In the genomic region with DNA sequence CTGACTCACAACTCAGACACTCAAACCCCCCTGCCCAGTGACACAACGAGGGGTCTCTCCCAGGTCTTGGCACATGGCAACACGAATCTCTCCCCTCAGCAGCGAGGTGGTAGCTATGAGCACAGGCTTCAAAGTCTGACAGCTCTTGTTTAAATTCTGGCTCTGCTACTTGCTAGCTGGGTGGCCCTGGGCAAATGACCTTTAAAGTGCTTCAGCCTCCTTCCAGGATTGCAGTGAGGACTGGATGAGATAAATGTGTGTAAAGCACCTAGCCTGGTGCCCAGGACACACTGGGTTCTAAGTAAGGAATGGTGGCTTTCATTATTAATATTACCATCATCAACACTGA, we compare ENCODE assay signal across 17 cellular contexts. TPM values are rescaled to one million over a fixed set of nuclear protein-coding genes. Genes with fewer than 3 reads are reported as not detected.
DNase-seq lines count a peak whose midpoint lies in the region; FAIRE-seq and TF ChIP-seq lines count a peak whose summit lies in the region.
"Had no signal": no experiment of that assay in that cellular context is flagged by ENCODE, and none has a peak within 500 bp of the region (broad histone marks: within the 10 kb centered on the region; RNA-seq: fewer than 3 reads in every experiment).

No MANE protein-coding gene starts in this region.

- H3K4me3 Mint-ChIP-seq in astrocyte (ENCODE audit: unreplicated experiment): peak overlapping the region; percentile 40
- no peak overlapping the region for H3K4me3 Mint-ChIP-seq in H9
- H3K4me3 Mint-ChIP-seq: memory B cell had no signal

- no peak overlapping the region for H3K4me3 ChIP-seq in astrocyte (ENCODE audit: insufficient read depth, low read depth, low read length)
- H3K4me3 ChIP-seq in hepatocyte: no peak overlapping the region
- no peak overlapping the region for H3K4me3 ChIP-seq in skin epidermis
- H3K4me3 ChIP-seq: GM12878, ovary had no signal

- peak overlapping the region; percentile 71 for H3K9ac ChIP-seq in astrocyte (ENCODE audit: low read length)
- H3K9ac ChIP-seq in H9 (ENCODE audit: extremely low read depth, insufficient read length, low read length): no peak overlapping the region

- H3K27me3 Mint-ChIP-seq in astrocyte (ENCODE audit: low read depth, unreplicated experiment) (no peaks in the 10 kb centered on the region), H9 (ENCODE audit: low read depth) (no peaks in the 10 kb centered on the region)
- H3K27me3 Mint-ChIP-seq: memory B cell had no signal

- H4K91ac ChIP-seq in H9 (ENCODE audit: insufficient read length, low read depth, low read length): no peak overlapping the region

- H3K56ac ChIP-seq in H9 (ENCODE audit: insufficient read length, low read depth, low read length): no peak overlapping the region

- no peak overlapping the region for H4K8ac ChIP-seq in H9 (replicated peaks; ENCODE audit: insufficient read length, low read depth, low read length)

- H3K79me1 ChIP-seq in H9 (ENCODE audit: insufficient read depth, low read depth, low read length, poor library complexity, severe bottlenecking): no peaks in the 10 kb centered on the region

- no peaks in the 10 kb centered on the region for H3K9me3 ChIP-seq in astrocyte (ENCODE audit: insufficient read depth, low read depth, low read length)
- no peaks in the 10 kb centered on the region for H3K9me3 ChIP-seq in hepatocyte (ENCODE audit: low read depth)
- H3K9me3 ChIP-seq in H9 (ENCODE audit: control insufficient read depth, low read depth, low read length): no peaks in the 10 kb centered on the region
- H3K9me3 ChIP-seq: ovary had no signal

- H2AK5ac ChIP-seq in H9 (ENCODE audit: insufficient read length, low read length): no peak overlapping the region

- TF ChIP-seq CTCF in astrocyte (IDR thresholded peaks at IDR 0.05; ENCODE audit: insufficient read depth, low read depth, low read length) (no peak), hepatocyte (IDR thresholded peaks at IDR 0.05; ENCODE audit: poor library complexity) (no peak), H9 (conservative IDR thresholded peaks at IDR 0.05) (no peak)

- no peaks in the 10 kb centered on the region for H3K23me2 ChIP-seq in H9 (ENCODE audit: insufficient read length, low read depth, low read length, poor library complexity, severe bottlenecking)

- H3K27ac ChIP-seq in astrocyte (ENCODE audit: low read depth, low read length) (peak overlapping the region; percentile 85), hepatocyte (peak overlapping the region; percentile 88), skin epidermis (peak overlapping the region in 20 of 21 experiments; percentile 45 to 91 (median 77)), H9 (ENCODE audit: insufficient read length, low read depth, low read length) (no peak overlapping the region)
- H3K27ac ChIP-seq: ovary had no signal

- H2BK20ac ChIP-seq in H9 (ENCODE audit: low read depth, low read length, poor library complexity, severe bottlenecking): no peak overlapping the region

- no peak overlapping the region for H3K18ac ChIP-seq in H9 (ENCODE audit: insufficient read length, low read depth, low read length)

- H3K27me3 ChIP-seq in astrocyte (ENCODE audit: insufficient read depth, low read length) (no peaks in the 10 kb centered on the region), hepatocyte (no peaks in the 10 kb centered on the region), H9 (ENCODE audit: insufficient read depth, low read length) (no peaks in the 10 kb centered on the region)
- H3K27me3 ChIP-seq: ovary had no signal

- H3T11ph ChIP-seq in H9 (ENCODE audit: low read length): no peak overlapping the region

- FAIRE-seq in astrocyte (lab: Jason Lieb, UNC): no peak
- FAIRE-seq: bronchial epithelial cell, GM12878, HepG2 had no signal

- no peak overlapping the region for H2BK120ac ChIP-seq in H9 (ENCODE audit: low read depth, low read length, poor library complexity, severe bottlenecking)

- H2BK15ac ChIP-seq in H9 (ENCODE audit: low read depth, low read length): no peak overlapping the region

- peaks cover 27% of the 10 kb centered on the region for H3K36me3 ChIP-seq in astrocyte (ENCODE audit: insufficient read depth, low read length)
- no peaks in the 10 kb centered on the region for H3K36me3 ChIP-seq in hepatocyte (replicated peaks; ENCODE audit: insufficient read depth, low read depth)
- H3K36me3 ChIP-seq: ovary had no signal

- H3K79me2 ChIP-seq in astrocyte (ENCODE audit: insufficient read depth, low read length) (no peaks in the 10 kb centered on the region), hepatocyte (peaks cover 4% of the 10 kb centered on the region), H9 (ENCODE audit: insufficient read depth, low read length) (no peaks in the 10 kb centered on the region)

- peaks cover 23% of the 10 kb centered on the region for H3K36me3 Mint-ChIP-seq in astrocyte (ENCODE audit: low read depth, unreplicated experiment)
- H3K36me3 Mint-ChIP-seq in H9 (ENCODE audit: insufficient read depth in 1 of 3, low read depth in 3 of 3): peaks cover 5 to 49% (median 38%) of the 10 kb centered on the region in 3 experiments; a peak in 6 of 7 replicates

- no peak overlapping the region for H4K5ac ChIP-seq in H9 (ENCODE audit: insufficient read length, low read depth, low read length)

- H3K4ac ChIP-seq in H9 (ENCODE audit: low read depth, low read length): no peak overlapping the region

- H3K4me2 ChIP-seq in astrocyte (ENCODE audit: low read length): peak overlapping the region; percentile 84
- no peak overlapping the region for H3K4me2 ChIP-seq in hepatocyte
- no peak overlapping the region for H3K4me2 ChIP-seq in H9 (ENCODE audit: insufficient read depth, insufficient read length, low read length)

- H2AFZ ChIP-seq in astrocyte (ENCODE audit: low read depth, low read length): no peak overlapping the region
- H2AFZ ChIP-seq in hepatocyte: no peak overlapping the region
- H2AFZ ChIP-seq in H9 (ENCODE audit: low read length): no peak overlapping the region

- no peak overlapping the region for H2BK12ac ChIP-seq in H9 (ENCODE audit: insufficient read length, low read depth, low read length)

- no peaks in the 10 kb centered on the region for H3K9me2 ChIP-seq in hepatocyte (replicated peaks; ENCODE audit: insufficient read depth)

- WGBS in hepatocyte (ENCODE audit: low lambda C conversion rate, missing lambda C conversion rate): 72% methylated on average over 3 of the region's 3 CpGs
- WGBS in H9 (ENCODE audit: extremely low coverage, insufficient read length, low lambda C conversion rate): no CpG with 5 or more reads among the region's 3 CpGs

- no peak overlapping the region for H3K23ac ChIP-seq in H9 (ENCODE audit: insufficient read length, low read depth, low read length)

- peak; percentile 19 for DNase-seq in EH (ENCODE audit: low read depth)
- DNase-seq in astrocyte (ENCODE audit: low read depth): peak; percentile 65
- DNase-seq in hepatocyte (ENCODE audit: low spot score): no peak
- DNase-seq in NCI-H524 treated with DMSO at 0.1 percent for 48 hours (lab: John Stamatoyannopoulos, UW): no peak
- no peak for DNase-seq in NCI-H1048 (lab: John Stamatoyannopoulos, UW)
- no peak for DNase-seq in H9
- DNase-seq in NCI-H2107 treated with DMSO at 0.1 percent for 48 hours (lab: John Stamatoyannopoulos, UW; ENCODE audit: unreplicated experiment): no peak
- DNase-seq: C1 segment of cervical spinal cord; NCI-H1092; OCI-M1; ovary; stimulated activated CD8-positive, alpha-beta memory T cell treated with anti-CD3 and anti-CD28 coated beads, Interleukin-4, amount 100 ng/mL, for 48 hours had no signal

- H3K14ac ChIP-seq in H9 (ENCODE audit: insufficient read depth, low read length): no peak overlapping the region

- no peak overlapping the region for H2BK5ac ChIP-seq in H9 (ENCODE audit: insufficient read length, low read length)

- peaks cover 26% of the 10 kb centered on the region for H3K4me1 ChIP-seq in astrocyte (ENCODE audit: insufficient read depth, low read length)
- peaks cover 19% of the 10 kb centered on the region for H3K4me1 ChIP-seq in hepatocyte (ENCODE audit: insufficient read depth)
- H3K4me1 ChIP-seq in H9 (ENCODE audit: insufficient read depth, low read length): no peaks in the 10 kb centered on the region

- H4K20me1 ChIP-seq in astrocyte (ENCODE audit: insufficient read depth, low read length) (no peaks in the 10 kb centered on the region), hepatocyte (ENCODE audit: insufficient read depth, poor library complexity, severe bottlenecking) (no peaks in the 10 kb centered on the region), H9 (ENCODE audit: control insufficient read depth, insufficient read depth, insufficient read length) (no peaks in the 10 kb centered on the region)

- peaks cover 28% of the 10 kb centered on the region for H3K4me1 Mint-ChIP-seq in astrocyte (ENCODE audit: low read depth, unreplicated experiment)
- no peaks in the 10 kb centered on the region for H3K4me1 Mint-ChIP-seq in H9

- H3K9me3 Mint-ChIP-seq in astrocyte (ENCODE audit: unreplicated experiment) (no peaks in the 10 kb centered on the region), H9 (no peaks in the 10 kb centered on the region)
- H3K9me3 Mint-ChIP-seq: memory B cell had no signal

- peak overlapping the region; percentile 99 for H3K27ac Mint-ChIP-seq in astrocyte (ENCODE audit: unreplicated experiment)
- H3K27ac Mint-ChIP-seq in H9: no peak overlapping the region

RNA-seq across cellular contexts. Expression of a gene that starts 23.2 kb away (rescaled TPM):
- total RNA-seq in astrocyte (0.22 and 0.25 TPM in 2 replicates), hepatocyte (115 and 137 TPM in 2 replicates), H9 (2021) (3.5 and 3.6 TPM in 2 replicates)
- polyA plus RNA-seq in hepatocyte: 123 and 166 TPM in 2 replicates

RNA-seq across cellular contexts. Expression of a gene that starts 56.0 kb away (rescaled TPM):
- 37.9 and 41.2 TPM in 2 replicates for total RNA-seq in astrocyte
- 51.7 and 61.2 TPM in 2 replicates for total RNA-seq in hepatocyte
- 14.2 and 15.6 TPM in 2 replicates for polyA plus RNA-seq in hepatocyte
- total RNA-seq in H9 (2021): 33.9 and 38.5 TPM in 2 replicates

Comparison
In these comparisons a context has a peak if more than half of its experiments do, and no peak if none do; other contexts are left out.
1. DNase-seq: peak in EH (single experiment) and astrocyte (single experiment); none in hepatocyte (single experiment), NCI-H524 treated with DMSO at 0.1 percent for 48 hours (single experiment), NCI-H1048 (single experiment), H9 (single experiment) and NCI-H2107 treated with DMSO at 0.1 percent for 48 hours (single experiment).
2. RNA of a gene that starts 23.2 kb away (total RNA-seq): 115 to 137 TPM in hepatocyte; 3.5 to 3.6 TPM in H9 and 0.22 to 0.25 TPM in astrocyte; every median in the first group is over 10 times any median in the second.